ENCODE assay signal across 1 cellular context in the genomic region with DNA sequence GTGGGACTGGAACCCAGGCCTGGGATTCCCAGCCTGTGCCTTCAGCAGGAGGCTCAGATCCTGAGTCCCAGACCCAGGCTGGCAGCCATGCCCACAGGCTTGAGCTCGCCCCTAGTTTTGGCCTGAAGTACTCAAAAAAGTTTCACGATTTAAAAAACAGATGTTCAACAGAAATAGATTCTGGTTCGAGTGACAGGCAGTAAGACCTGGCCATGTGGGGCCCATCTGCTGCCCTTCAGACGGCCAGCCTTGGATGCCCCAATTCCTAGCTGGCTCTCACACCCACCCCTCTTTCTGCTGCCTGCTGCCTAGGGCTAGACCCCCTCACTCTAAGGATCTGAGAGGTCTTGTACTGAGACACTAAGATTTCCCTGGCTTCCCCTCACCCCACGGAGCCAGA.
TF ChIP-seq lines count a peak whose summit lies in the region.

No MANE protein-coding gene starts in this region.

TF ChIP-seq in K562, 482 proteins besides CTCF, POLR2A, EP300 and RAD21:
- no peak for TF ChIP-seq ILF3 (IDR thresholded peaks at IDR 0.05; ENCODE audit: borderline replicate concordance)
- TF ChIP-seq STAG1 (CRISPR knock-in tag; IDR thresholded peaks at IDR 0.05; ENCODE audit: borderline replicate concordance): no peak
- TF ChIP-seq POLR2AphosphoS5 (IDR thresholded peaks at IDR 0.05; ENCODE audit: control insufficient read depth, insufficient read depth, low read depth, low read length): 0 out of 2 replicates have a peak, but pooled peaks have one; percentile 24
TF ChIP-seq in K562: peak in this region for 1.
